8 cellular contexts compared by ENCODE assay signal in the genomic region with DNA sequence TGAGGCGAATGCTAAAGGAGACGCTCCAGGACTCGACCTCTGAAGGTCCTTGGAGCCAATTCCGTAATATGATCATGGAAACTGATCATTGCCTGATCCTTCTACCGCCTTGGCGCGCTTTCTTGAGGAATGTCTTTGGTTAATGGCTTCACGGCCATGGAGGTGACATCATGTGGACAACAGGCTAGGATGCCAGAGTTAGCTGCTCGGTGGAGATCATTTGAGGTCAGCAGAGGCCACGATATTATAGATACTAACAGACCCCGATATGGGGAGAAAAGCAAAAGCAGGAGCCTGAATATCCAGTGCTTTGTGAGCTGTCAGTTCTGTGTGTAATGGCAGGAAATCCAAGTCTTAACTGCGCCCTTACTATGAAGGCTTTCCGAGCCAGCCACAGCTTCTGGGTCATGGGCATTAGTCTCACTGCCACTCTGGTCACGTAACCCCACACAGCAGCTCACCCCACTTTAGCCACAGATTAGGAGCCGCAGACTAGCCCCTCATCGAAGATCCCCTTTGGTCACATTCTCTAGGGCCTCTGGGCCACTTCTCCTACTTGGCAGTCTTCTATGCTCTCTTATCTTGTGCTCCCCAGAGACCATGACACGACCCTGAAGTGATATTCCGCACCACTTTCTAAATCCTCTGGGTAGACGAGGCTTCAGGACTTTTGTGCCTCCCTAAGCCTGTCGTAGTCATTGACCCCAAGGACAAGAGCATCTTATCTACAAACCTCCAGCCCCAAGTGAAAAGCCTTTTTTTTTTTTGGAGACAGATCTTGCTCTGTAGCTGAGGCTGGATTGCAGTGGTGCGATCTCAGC. TPM values are rescaled to one million over a fixed set of nuclear protein-coding genes. Genes with fewer than 3 reads are reported as not detected.
A peak's percentile ranks its signal among the peaks of the same experiment; 100 is the strongest.
DNase-seq lines count a peak whose midpoint lies in the region; ATAC-seq and TF ChIP-seq lines count a peak whose summit lies in the region.

No MANE protein-coding gene starts in this region.

- H3K79me2 ChIP-seq in SK-N-SH (ENCODE audit: insufficient read depth) = peaks cover 55% of the 10 kb centered on the region

- POLR2A ChIA-PET in SK-N-SH (lab: Yijun Ruan, JAX) = interaction anchor here (1.0 to 1.7 kb wide), 2 partner anchors 34 to 327 kb away, joined by 3 to 4 read pairs; a partner anchor contains a TSS

- H3K27ac ChIP-seq in SK-N-SH (ENCODE audit: low read depth in 2 of 2, low read length in 1 of 2) = peak overlapping the region; percentile 82 to 85
- peak overlapping the region; percentile 94 to 95 for H3K27ac ChIP-seq in esophagus (ENCODE audit: low read depth in 2 of 2, low read length in 1 of 2)
- peak overlapping the region; percentile 98 for H3K27ac ChIP-seq in neutrophil

- ATAC-seq in GM18520 (IDR thresholded peaks at IDR 0.05; ENCODE audit: unreplicated experiment) (no peak), GM21526 (IDR thresholded peaks at IDR 0.05; ENCODE audit: low FRiP score, unreplicated experiment) (no peak), HG03378 (IDR thresholded peaks at IDR 0.05; ENCODE audit: unreplicated experiment) (no peak)

- peaks cover 34% of the 10 kb centered on the region for H3F3A ChIP-seq in SK-N-SH (replicated peaks; ENCODE audit: insufficient read depth)

- H3K4me3 ChIP-seq in H7 (ENCODE audit: insufficient read depth, low read depth, low read length) (peak overlapping the region; percentile 46), SK-N-SH (ENCODE audit: low read depth in 2 of 2, low read length in 1 of 2) (peak overlapping the region; percentile 78 to 92), esophagus (ENCODE audit: low read depth in 1 of 2, low read length in 2 of 2) (peak overlapping the region; percentile 50 to 79), neutrophil (ENCODE audit: low read depth in 1 of 2, low read length in 1 of 2) (peak overlapping the region; percentile 89 to 99)

- DNase-seq in H7 (no peak), SK-N-SH (no peak), NCI-H2196 treated with DMSO at 0.1 percent for 48 hours (lab: John Stamatoyannopoulos, UW; ENCODE audit: unreplicated experiment) (no peak)

- TF ChIP-seq RAD21 in SK-N-SH (IDR thresholded peaks at IDR 0.05; ENCODE audit: low read length) = no peak

- peaks cover 33% of the 10 kb centered on the region for H4K20me1 ChIP-seq in SK-N-SH (ENCODE audit: insufficient read depth)

- H3K36me3 ChIP-seq in H7 (replicated peaks; ENCODE audit: control insufficient read depth, insufficient read depth, low read length) (peaks cover 6% of the 10 kb centered on the region), SK-N-SH (replicated peaks in 1 of 2; ENCODE audit: control insufficient read depth in 1 of 2, insufficient read depth in 2 of 2, low read length in 1 of 2) (peaks cover 4 to 28% of the 10 kb centered on the region in 2 experiments), esophagus (ENCODE audit: control insufficient read depth in 2 of 2, insufficient read depth in 2 of 2, low read length in 1 of 2) (peaks cover 0 to 2% of the 10 kb centered on the region in 2 donors), neutrophil (no peaks in the 10 kb centered on the region)

- WGBS in SK-N-SH (ENCODE audit: low lambda C conversion rate) = 52% methylated on average over 21 of the region's 21 CpGs
- WGBS in esophagus, 2 donors = 36 to 43% methylated on average over 21 of the region's 21 CpGs

- CTCF ChIA-PET in SK-N-SH (lab: Yijun Ruan, JAX) = interaction anchor here (0.9 kb wide), 1 partner anchor 14 kb away, joined by 3 read pairs; no protein-coding TSS in a partner anchor

- peak overlapping the region; percentile 87 for H3K4me2 ChIP-seq in SK-N-SH

- H3K9me2 ChIP-seq in SK-N-SH = no peaks in the 10 kb centered on the region

- TF ChIP-seq EP300 in SK-N-SH (IDR thresholded peaks at IDR 0.05; ENCODE audit: borderline replicate concordance in 1 of 2, low read depth in 1 of 2, low read length in 1 of 2) = no peak

- TF ChIP-seq CTCF in SK-N-SH (IDR thresholded peaks at IDR 0.05) = no peak
- TF ChIP-seq CTCF in neutrophil (IDR thresholded peaks at IDR 0.05) = no peak

- H3K4me1 ChIP-seq in SK-N-SH (ENCODE audit: control insufficient read depth in 1 of 2, insufficient read depth in 2 of 2, low read depth in 1 of 2, low read length in 1 of 2) = peaks cover 14 to 27% of the 10 kb centered on the region in 2 experiments; a peak in 2 of 4 replicates
- peaks cover 4% of the 10 kb centered on the region in 2 donors for H3K4me1 ChIP-seq in esophagus (ENCODE audit: control insufficient read depth in 2 of 2, insufficient read depth in 2 of 2, low read length in 1 of 2)
- H3K4me1 ChIP-seq in neutrophil (ENCODE audit: control insufficient read depth in 1 of 2, insufficient read depth in 1 of 2, low read depth in 1 of 2, low read length in 1 of 2) = peaks cover 49 to 53% of the 10 kb centered on the region in 2 experiments

- H3K9ac ChIP-seq in SK-N-SH = peak overlapping the region; percentile 73

- H3K27me3 ChIP-seq in H7 (ENCODE audit: control insufficient read depth, insufficient read depth, low read length) (no peaks in the 10 kb centered on the region), SK-N-SH (ENCODE audit: insufficient read depth) (no peaks in the 10 kb centered on the region), esophagus (ENCODE audit: control insufficient read depth in 1 of 2, insufficient read depth in 2 of 2, low read length in 2 of 2) (no peaks in the 10 kb centered on the region), neutrophil (no peaks in the 10 kb centered on the region)

- peak overlapping the region; percentile 83; the same call in 1 of the 2 replicates for H2AFZ ChIP-seq in SK-N-SH (ENCODE audit: low read depth)

- H3K9me3 ChIP-seq in SK-N-SH (no peaks in the 10 kb centered on the region), esophagus (ENCODE audit: control insufficient read depth in 2 of 2, insufficient read depth in 1 of 2, low read depth in 1 of 2, low read length in 1 of 2) (no peaks in the 10 kb centered on the region), neutrophil (no peaks in the 10 kb centered on the region)

TF ChIP-seq in SK-N-SH, 30 proteins besides CTCF, POLR2A, EP300 and RAD21:
- TF ChIP-seq ELF1 (IDR thresholded peaks at IDR 0.05) (no peak), YY1 (IDR thresholded peaks at IDR 0.05; ENCODE audit: low read depth) (peak; percentile 7; the same call in 1 of the 2 replicates), GATA2 (CRISPR knock-in tag; IDR thresholded peaks at IDR 0.05) (0 out of 2 replicates have a peak, but pooled peaks have one; percentile 14), GABPA (IDR thresholded peaks at IDR 0.05; ENCODE audit: low read depth) (no peak)

RNA-seq across cellular contexts. Expression of a gene that starts 0.7 kb away (rescaled TPM):
- total RNA-seq in H7 (2014; rRNA removed; shearing (Covaris generic)) = 179 and 188 TPM in 2 replicates
- polyA plus RNA-seq in SK-N-SH (2012; rRNA removed) = 121 and 149 TPM in 2 replicates
- 100 and 110 TPM in 2 replicates for polyA plus RNA-seq in SK-N-SH (2012; cell fraction: cytosol; rRNA removed)
- 127 and 172 TPM in 2 replicates for polyA plus RNA-seq in SK-N-SH (2012; cell fraction: nucleus; rRNA removed)
- polyA plus RNA-seq in esophagus = 10 to 100 TPM; 53.7 to 98.0 TPM

RNA-seq across cellular contexts. Expression of a gene that starts 14.9 kb away (rescaled TPM):
- 108 and 129 TPM in 2 replicates for total RNA-seq in H7 (2014; rRNA removed; shearing (Covaris generic))
- polyA plus RNA-seq in SK-N-SH (2012; rRNA removed) (191 and 196 TPM in 2 replicates), esophagus (10 to 100 TPM; 62.1 to 75.3 TPM)
- 197 and 248 TPM in 2 replicates for polyA plus RNA-seq in SK-N-SH (2012; cell fraction: cytosol; rRNA removed)
- 105 and 118 TPM in 2 replicates for polyA plus RNA-seq in SK-N-SH (2012; cell fraction: nucleus; rRNA removed)

RNA-seq across cellular contexts. Expression of a gene that starts 32.9 kb away (rescaled TPM):
- total RNA-seq in H7 (2014; rRNA removed; shearing (Covaris generic)) = 38.6 and 64.1 TPM in 2 replicates
- 37.1 and 66.9 TPM in 2 replicates for polyA plus RNA-seq in SK-N-SH (2012; rRNA removed)
- 10.6 and 12.4 TPM in 2 replicates for polyA plus RNA-seq in SK-N-SH (2012; cell fraction: cytosol; rRNA removed)
- 243 and 418 TPM in 2 replicates for polyA plus RNA-seq in SK-N-SH (2012; cell fraction: nucleus; rRNA removed)
- polyA plus RNA-seq in esophagus = 10 to 100 TPM; 18.1 to 44.7 TPM

RNA-seq across cellular contexts. Expression of a gene that starts 34.1 kb away (rescaled TPM):
- 15.5 and 21.2 TPM in 2 replicates for total RNA-seq in H7 (2014; rRNA removed; shearing (Covaris generic))
- polyA plus RNA-seq in SK-N-SH (2012; rRNA removed) (42.2 and 56.2 TPM in 2 replicates), esophagus (1 to 10 TPM; 5.5 to 7.0 TPM)
- 27.5 and 30.4 TPM in 2 replicates for polyA plus RNA-seq in SK-N-SH (2012; cell fraction: cytosol; rRNA removed)
- 121 and 165 TPM in 2 replicates for polyA plus RNA-seq in SK-N-SH (2012; cell fraction: nucleus; rRNA removed)

RNA-seq across cellular contexts. Expression of a gene that starts 37.8 kb away (rescaled TPM):
- total RNA-seq in H7 (2014; rRNA removed; shearing (Covaris generic)) = 4.0 and 7.6 TPM in 2 replicates
- polyA plus RNA-seq in SK-N-SH (2012; rRNA removed) (0.29 and 0.46 TPM in 2 replicates), esophagus (10 to 100 TPM in 1 of 2 donors, 1 to 10 TPM in 1; 2.9 to 32.1 TPM)
- 0.21 and 0.33 TPM in 2 replicates for polyA plus RNA-seq in SK-N-SH (2012; cell fraction: cytosol; rRNA removed)
- polyA plus RNA-seq in SK-N-SH (2012; cell fraction: nucleus; rRNA removed) = 0.55 and 0.61 TPM in 2 replicates
